In genomic region chr22:35431483-35432205, GRCh38 we compare ENCODE assay signal across 14 cellular contexts. TPM values are rescaled to one million over a fixed set of nuclear protein-coding genes. Genes with fewer than 3 reads are reported as not detected.
A peak's percentile ranks its signal among the peaks of the same experiment; 100 is the strongest.
DNase-seq lines count a peak whose midpoint lies in the region; ATAC-seq, FAIRE-seq and TF ChIP-seq lines count a peak whose summit lies in the region.
"Had no signal": no experiment of that assay in that cellular context is flagged by ENCODE, and none has a peak within 500 bp of the region (broad histone marks: within the 10 kb centered on the region; RNA-seq: fewer than 3 reads in every experiment).

No MANE protein-coding gene starts in this region.

- H3K9me3 ChIP-seq in astrocyte (ENCODE audit: insufficient read depth, low read depth, low read length) = peaks cover 11% of the 10 kb centered on the region
- H3K9me3 ChIP-seq: HAP-1 had no signal

- H3K27me3 ChIP-seq in astrocyte (ENCODE audit: insufficient read depth, low read length) (no peaks in the 10 kb centered on the region), foreskin keratinocyte (no peaks in the 10 kb centered on the region)
- H3K27me3 ChIP-seq: BLaER1, suprapubic skin had no signal

- DNase-seq in astrocyte (ENCODE audit: low read depth) = no peak
- DNase-seq in foreskin keratinocyte = no peak
- DNase-seq in retinal pigment epithelial cell (ENCODE audit: low read depth) = no peak
- DNase-seq in NAMALWA (ENCODE audit: low spot score) = no peak
- DNase-seq in COR-L47 (lab: John Stamatoyannopoulos, UW) = no peak

- peaks cover 4% of the 10 kb centered on the region for H3K36me3 Mint-ChIP-seq in astrocyte (ENCODE audit: low read depth, unreplicated experiment)

- no peak overlapping the region for H3K4me3 Mint-ChIP-seq in astrocyte (ENCODE audit: unreplicated experiment)
- H3K4me3 Mint-ChIP-seq: activated naive CD8-positive, alpha-beta T cell treated with anti-CD3 and anti-CD28 coated beads for 36 hours; memory B cell had no signal

- no peak for FAIRE-seq in astrocyte (lab: Jason Lieb, UNC)

- peak overlapping the region; percentile 59 for H3K9ac ChIP-seq in astrocyte (ENCODE audit: low read length)
- H3K9ac ChIP-seq: BLaER1 had no signal

- H3K9me3 Mint-ChIP-seq in astrocyte (ENCODE audit: unreplicated experiment) = peaks cover 7% of the 10 kb centered on the region
- H3K9me3 Mint-ChIP-seq: memory B cell had no signal

- peaks cover 12% of the 10 kb centered on the region for H3K4me1 ChIP-seq in astrocyte (ENCODE audit: insufficient read depth, low read length)
- no peaks in the 10 kb centered on the region for H3K4me1 ChIP-seq in foreskin keratinocyte
- H3K4me1 ChIP-seq: HAP-1 had no signal

- H3K27ac ChIP-seq in C4-2B (peak overlapping the region; percentile 46), astrocyte (ENCODE audit: low read depth, low read length) (peak overlapping the region; percentile 48), foreskin keratinocyte (peak overlapping the region; percentile 41)
- H3K27ac ChIP-seq: BLaER1, suprapubic skin had no signal

- peaks cover 12% of the 10 kb centered on the region for H3K4me1 Mint-ChIP-seq in astrocyte (ENCODE audit: low read depth, unreplicated experiment)

- H3K36me3 ChIP-seq in astrocyte (ENCODE audit: insufficient read depth, low read length) = no peaks in the 10 kb centered on the region

- H3K27me3 Mint-ChIP-seq in astrocyte (ENCODE audit: low read depth, unreplicated experiment) = peaks cover 2% of the 10 kb centered on the region
- H3K27me3 Mint-ChIP-seq: activated naive CD8-positive, alpha-beta T cell treated with anti-CD3 and anti-CD28 coated beads for 36 hours; memory B cell had no signal

- H4K20me1 ChIP-seq in astrocyte (ENCODE audit: insufficient read depth, low read length) = no peaks in the 10 kb centered on the region

- TF ChIP-seq CTCF in C4-2B (conservative IDR thresholded peaks at IDR 0.05) (no peak), astrocyte (IDR thresholded peaks at IDR 0.05; ENCODE audit: insufficient read depth, low read depth, low read length) (no peak), foreskin keratinocyte (conservative IDR thresholded peaks at IDR 0.05) (no peak), retinal pigment epithelial cell (conservative IDR thresholded peaks at IDR 0.05; ENCODE audit: low read depth, low read length) (peak; percentile 33)

- H3K4me2 ChIP-seq in astrocyte (ENCODE audit: low read length) = peak overlapping the region; percentile 48
- H3K4me2 ChIP-seq: BLaER1 had no signal

- H3K27ac Mint-ChIP-seq in astrocyte (ENCODE audit: unreplicated experiment) = peak overlapping the region; percentile 62
- H3K27ac Mint-ChIP-seq: activated naive CD8-positive, alpha-beta T cell treated with anti-CD3 and anti-CD28 coated beads for 36 hours; memory B cell had no signal

- H3K4me3 ChIP-seq in astrocyte (ENCODE audit: insufficient read depth, low read depth, low read length) (no peak overlapping the region), retinal pigment epithelial cell (ENCODE audit: low read length) (no peak overlapping the region)
- H3K4me3 ChIP-seq: BLaER1, coronary artery, HAP-1, suprapubic skin had no signal

- ATAC-seq in foreskin keratinocyte (no peak), GM18873 (IDR thresholded peaks at IDR 0.05; ENCODE audit: low FRiP score, unreplicated experiment) (no peak), GM19351 (IDR thresholded peaks at IDR 0.05; ENCODE audit: unreplicated experiment) (no peak)

- no peaks in the 10 kb centered on the region for H3K79me2 ChIP-seq in astrocyte (ENCODE audit: insufficient read depth, low read length)

- H2AFZ ChIP-seq in astrocyte (ENCODE audit: low read depth, low read length) = no peak overlapping the region

RNA-seq across cellular contexts. Expression of gene MCM5, which starts 31.7 kb away (rescaled TPM):
- total RNA-seq in astrocyte (12.6 and 12.8 TPM in 2 replicates), foreskin keratinocyte (91.0 and 94.1 TPM in 2 replicates)
- 106 and 111 TPM in 2 replicates for polyA plus RNA-seq in foreskin keratinocyte

RNA-seq across cellular contexts. Expression of gene HMOX1, which starts 50.7 kb away (rescaled TPM):
- total RNA-seq in astrocyte = 14.0 and 17.0 TPM in 2 replicates
- total RNA-seq in foreskin keratinocyte = 1.2 and 3.1 TPM in 2 replicates
- 1.7 and 3.8 TPM in 2 replicates for polyA plus RNA-seq in foreskin keratinocyte
